ENCODE assay signal across 1 cellular context in the genomic region with DNA sequence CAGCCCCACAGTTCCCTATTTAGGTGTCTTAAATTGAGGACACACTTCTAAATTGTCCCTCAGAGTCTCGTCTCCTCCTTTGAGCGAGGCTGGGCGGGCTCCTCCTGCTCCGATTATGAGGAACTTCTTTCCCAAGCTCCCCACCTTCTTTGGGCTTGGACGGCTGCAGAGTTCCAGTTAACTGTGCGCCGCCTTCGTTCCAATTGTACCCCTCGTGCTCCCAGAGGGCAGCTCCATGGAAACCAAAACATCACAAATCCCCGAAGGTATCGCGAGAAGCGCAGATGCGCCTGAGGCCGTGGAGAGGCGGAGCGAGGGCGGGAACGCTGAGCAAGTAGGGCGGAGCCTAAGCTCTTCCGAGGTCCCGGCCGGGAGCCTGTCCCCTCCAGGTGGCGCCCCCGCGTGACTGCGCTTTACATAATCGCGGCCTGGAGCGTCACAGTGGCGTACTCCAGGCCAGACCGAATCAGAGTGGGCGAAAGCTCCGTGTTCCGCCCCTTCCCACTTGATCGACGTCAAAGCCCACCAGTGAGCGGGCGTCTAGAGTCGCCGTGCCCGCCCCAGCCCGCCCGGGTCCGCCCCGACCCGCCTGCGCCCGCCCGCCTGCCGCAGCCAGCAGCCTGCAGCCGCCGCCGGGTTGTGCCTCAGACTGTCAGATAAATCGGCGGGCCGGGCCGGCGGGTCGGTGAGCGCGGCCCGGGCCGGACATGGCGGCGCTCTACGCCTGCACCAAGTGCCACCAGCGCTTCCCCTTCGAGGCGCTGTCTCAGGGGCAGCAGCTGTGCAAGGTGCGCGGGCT.
TF ChIP-seq lines count a peak whose summit lies in the region.

TSS of gene FAM76A (plus strand) at position 588 of the 799 bp plus-strand sequence. CDS start at position 708, 120 bp downstream.

TF ChIP-seq in K562, 482 proteins besides CTCF, POLR2A, EP300 and RAD21 (continued from another document and continues in another):
- TF ChIP-seq MIER1 (IDR thresholded peaks at IDR 0.05; ENCODE audit: low read depth) (no peak), YY1 (IDR thresholded peaks at IDR 0.05; ENCODE audit: borderline replicate concordance in 1 of 3, control insufficient read depth in 1 of 3, extremely low read depth in 1 of 3, insufficient read depth in 3 of 3, insufficient read length in 1 of 3, insufficient replicate concordance in 2 of 3, low read depth in 1 of 3, low read length in 2 of 3) (peak in 2 of 3 experiments; percentile 77 to 83), SNIP1 (IDR thresholded peaks at IDR 0.05; ENCODE audit: low read depth) (no peak), GATA2 (CRISPR knock-in tag; IDR thresholded peaks at IDR 0.05) (no peak), LARP7 (IDR thresholded peaks at IDR 0.05) (no peak), SMARCE1 (IDR thresholded peaks at IDR 0.05) (no peak), NCOR1 (IDR thresholded peaks at IDR 0.05) (0 out of 2 replicates have a peak, but pooled peaks have one; percentile 31), TFAM (CRISPR knock-in tag; conservative IDR thresholded peaks at IDR 0.05) (no peak), PPARD (CRISPR knock-in tag; IDR thresholded peaks at IDR 0.05) (no peak), DDX20 (tag; IDR thresholded peaks at IDR 0.05; ENCODE audit: low read depth) (no peak), KLF1 (tag; IDR thresholded peaks at IDR 0.05) (no peak; the same call in 1 of the 2 replicates), HES1 (IDR thresholded peaks at IDR 0.05; ENCODE audit: low read depth) (no peak), ZNF277 (CRISPR knock-in tag; IDR thresholded peaks at IDR 0.05; ENCODE audit: borderline replicate concordance) (no peak), ZNF408 (CRISPR knock-in tag; IDR thresholded peaks at IDR 0.05; ENCODE audit: low read depth) (no peak), ZBTB7A (IDR thresholded peaks at IDR 0.05; ENCODE audit: borderline replicate concordance, control insufficient read depth, low read depth, low read length) (no peak; the same call in 1 of the 2 replicates), TFE3 (CRISPR knock-in tag; IDR thresholded peaks at IDR 0.05) (no peak; the same call in 1 of the 2 replicates), EGR1 (conservative IDR thresholded peaks at IDR 0.05) (peak; percentile 83), ZNF507 (tag; conservative IDR thresholded peaks at IDR 0.05) (no peak), PTBP1 (IDR thresholded peaks at IDR 0.05; ENCODE audit: low read depth, low read length) (no peak), CUX1 (CRISPR knock-in tag; IDR thresholded peaks at IDR 0.05) (no peak), AFF1 (IDR thresholded peaks at IDR 0.05; ENCODE audit: low read depth in 1 of 2, partially characterized antibody in 2 of 2) (no peak), ZBTB8A (IDR thresholded peaks at IDR 0.05; ENCODE audit: partially characterized antibody) (no peak), ZNF239 (CRISPR knock-in tag; IDR thresholded peaks at IDR 0.05) (no peak), CTBP1 (IDR thresholded peaks at IDR 0.05; ENCODE audit: borderline replicate concordance) (peak; percentile 87), SMARCA5 (IDR thresholded peaks at IDR 0.05) (no peak), ZNF184 (CRISPR knock-in tag; IDR thresholded peaks at IDR 0.05) (no peak), MECOM (CRISPR knock-in tag; IDR thresholded peaks at IDR 0.05) (no peak), CBX5 (IDR thresholded peaks at IDR 0.05; ENCODE audit: borderline replicate concordance, low read depth) (no peak), RAD51 (IDR thresholded peaks at IDR 0.05; ENCODE audit: borderline replicate concordance, low read depth) (peak; percentile 47; the same call in 1 of the 2 replicates), ZC3H11A (IDR thresholded peaks at IDR 0.05; ENCODE audit: low read depth, low read length) (no peak), ESRRB (CRISPR knock-in tag; IDR thresholded peaks at IDR 0.05; ENCODE audit: borderline replicate concordance) (no peak), HEY1 (CRISPR knock-in tag; IDR thresholded peaks at IDR 0.05; ENCODE audit: borderline replicate concordance) (no peak), GTF3C2 (IDR thresholded peaks at IDR 0.05; ENCODE audit: borderline replicate concordance, extremely low read depth, insufficient read length) (no peak), ZEB2 (IDR thresholded peaks at IDR 0.05) (no peak), BRD9 (IDR thresholded peaks at IDR 0.05; ENCODE audit: low read depth, partially characterized antibody) (no peak), CBX8 (IDR thresholded peaks at IDR 0.05; ENCODE audit: borderline replicate concordance, extremely low read depth, low read depth, low read length, poor library complexity, severe bottlenecking) (no peak), GTF2A2 (tag; IDR thresholded peaks at IDR 0.05) (no peak), ZNF589 (CRISPR knock-in tag; IDR thresholded peaks at IDR 0.05; ENCODE audit: low read depth) (no peak), FOXJ3 (CRISPR knock-in tag; IDR thresholded peaks at IDR 0.05) (peak; percentile 86), ZNF3 (CRISPR knock-in tag; IDR thresholded peaks at IDR 0.05) (no peak), ZNF444 (CRISPR knock-in tag; IDR thresholded peaks at IDR 0.05) (no peak)
- TF ChIP-seq, protein P1, sequence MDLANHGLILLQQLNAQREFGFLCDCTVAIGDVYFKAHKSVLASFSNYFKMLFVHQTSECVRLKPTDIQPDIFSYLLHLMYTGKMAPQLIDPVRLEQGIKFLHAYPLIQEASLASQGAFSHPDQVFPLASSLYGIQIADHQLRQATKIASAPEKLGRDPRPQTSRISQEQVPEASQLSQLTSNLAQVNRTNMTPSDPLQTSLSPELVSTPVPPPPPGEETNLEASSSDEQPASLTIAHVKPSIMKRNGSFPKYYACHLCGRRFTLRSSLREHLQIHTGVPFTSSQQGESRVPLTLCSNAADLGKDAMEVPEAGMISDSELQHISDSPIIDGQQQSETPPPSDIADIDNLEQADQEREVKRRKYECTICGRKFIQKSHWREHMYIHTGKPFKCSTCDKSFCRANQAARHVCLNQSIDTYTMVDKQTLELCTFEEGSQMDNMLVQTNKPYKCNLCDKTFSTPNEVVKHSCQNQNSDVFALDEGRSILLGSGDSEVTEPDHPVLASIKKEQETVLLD (IDR thresholded peaks at IDR 0.05) = no peak
- TF ChIP-seq, protein P2, sequence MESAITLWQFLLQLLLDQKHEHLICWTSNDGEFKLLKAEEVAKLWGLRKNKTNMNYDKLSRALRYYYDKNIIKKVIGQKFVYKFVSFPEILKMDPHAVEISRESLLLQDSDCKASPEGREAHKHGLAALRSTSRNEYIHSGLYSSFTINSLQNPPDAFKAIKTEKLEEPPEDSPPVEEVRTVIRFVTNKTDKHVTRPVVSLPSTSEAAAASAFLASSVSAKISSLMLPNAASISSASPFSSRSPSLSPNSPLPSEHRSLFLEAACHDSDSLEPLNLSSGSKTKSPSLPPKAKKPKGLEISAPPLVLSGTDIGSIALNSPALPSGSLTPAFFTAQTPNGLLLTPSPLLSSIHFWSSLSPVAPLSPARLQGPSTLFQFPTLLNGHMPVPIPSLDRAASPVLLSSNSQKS (CRISPR knock-in tag; IDR thresholded peaks at IDR 0.05) = no peak
